15 cellular contexts compared by ENCODE assay signal in genomic region chr11:116778556-116778955, GRCh38. TPM values are rescaled to one million over a fixed set of nuclear protein-coding genes. Genes with fewer than 3 reads are reported as not detected.
DNase-seq lines count a peak whose midpoint lies in the region; ATAC-seq and TF ChIP-seq lines count a peak whose summit lies in the region.
"Had no signal": no experiment of that assay in that cellular context is flagged by ENCODE, and none has a peak within 500 bp of the region (broad histone marks: within the 10 kb centered on the region; RNA-seq: fewer than 3 reads in every experiment).

No MANE protein-coding gene starts in this region.

- peaks cover 56% of the 10 kb centered on the region for H3K36me3 Mint-ChIP-seq in activated naive CD4-positive, alpha-beta T cell treated with anti-CD3 and anti-CD28 coated beads for 36 hours (ENCODE audit: low read depth)
- H3K36me3 Mint-ChIP-seq in progenitor cell of endocrine pancreas (ENCODE audit: insufficient read depth) = peaks cover 40% of the 10 kb centered on the region
- peaks cover 53 to 73% of the 10 kb centered on the region in 2 donors for H3K36me3 Mint-ChIP-seq in CD4-positive, alpha-beta memory T cell

- H3K4me2 ChIP-seq in Karpas-422 (ENCODE audit: low read depth, low read length, poor library complexity, severe bottlenecking) = no peak overlapping the region
- H3K4me2 ChIP-seq in mammary epithelial cell (ENCODE audit: insufficient read depth, low read depth, low read length) = no peak overlapping the region

- H3K79me2 ChIP-seq in Karpas-422 (ENCODE audit: low read length) (no peaks in the 10 kb centered on the region), mammary epithelial cell (ENCODE audit: insufficient read depth, low read length) (peaks cover 6% of the 10 kb centered on the region)

- H3K9me2 ChIP-seq in Karpas-422 (replicated peaks; ENCODE audit: insufficient read depth, low read length) = no peaks in the 10 kb centered on the region

- H4K20me1 ChIP-seq in Karpas-422 (ENCODE audit: insufficient read depth, low read depth, low read length) (no peaks in the 10 kb centered on the region), mammary epithelial cell (ENCODE audit: insufficient read depth, low read length) (no peaks in the 10 kb centered on the region)

- H3K4me1 ChIP-seq in Karpas-422 (ENCODE audit: low read length) (peaks cover 15% of the 10 kb centered on the region), mammary epithelial cell (ENCODE audit: insufficient read depth, low read length) (peaks cover 4% of the 10 kb centered on the region)
- peaks cover 20% of the 10 kb centered on the region for H3K4me1 ChIP-seq in CD4-positive, alpha-beta memory T cell (ENCODE audit: insufficient read depth, low read length)

- 97% methylated on average over 3 of the region's 4 CpGs for WGBS in mammary epithelial cell (ENCODE audit: low coverage, missing lambda C conversion rate)

- no peaks in the 10 kb centered on the region for H3K9me3 ChIP-seq in Karpas-422 (ENCODE audit: low read length)
- no peaks in the 10 kb centered on the region for H3K9me3 ChIP-seq in mammary epithelial cell (replicated peaks; ENCODE audit: insufficient read depth, low read length)
- H3K9me3 ChIP-seq in CD4-positive, alpha-beta memory T cell (ENCODE audit: control insufficient read depth in 1 of 2, low read length in 2 of 2) = no peaks in the 10 kb centered on the region

- H3K4me1 Mint-ChIP-seq in activated naive CD4-positive, alpha-beta T cell treated with anti-CD3 and anti-CD28 coated beads for 36 hours (ENCODE audit: low read depth) = peaks cover 76% of the 10 kb centered on the region
- H3K4me1 Mint-ChIP-seq in progenitor cell of endocrine pancreas (ENCODE audit: low read depth) = peaks cover 8% of the 10 kb centered on the region
- peaks cover 19 to 38% (median 20%) of the 10 kb centered on the region in 4 donors for H3K4me1 Mint-ChIP-seq in CD4-positive, alpha-beta memory T cell

- CTCF ChIA-PET in activated naive CD4-positive, alpha-beta T cell treated with anti-CD3 and anti-CD28 coated beads for 36 hours (lab: Charles Lee) = no interaction called here
- CTCF ChIA-PET in mammary epithelial cell (lab: Charles Lee; ENCODE audit: low non-redundant PET) = no interaction called here
- CTCF ChIA-PET in CD4-positive, alpha-beta memory T cell (lab: Charles Lee; ENCODE audit: partially characterized antibody) = no interaction called here

- in situ Hi-C loops in mammary epithelial cell (cut with MboI; ENCODE audit: low sequenced_read_pairs in 2 of 2) = no loop called here

- BruUV-seq in mammary epithelial cell (replicated peaks; lab: Mats Ljungman, UMichigan) = TSS peak; percentile 5

- H3K4me3 ChIP-seq in Karpas-422 (ENCODE audit: low read length) (no peak overlapping the region), mammary epithelial cell (replicated peaks in 1 of 3; ENCODE audit: insufficient read depth in 1 of 3, low read depth in 2 of 3, low read length in 3 of 3) (no peak overlapping the region)
- H3K4me3 ChIP-seq in CD4-positive, alpha-beta memory T cell (ENCODE audit: low read length in 2 of 2) = no peak overlapping the region

- H2AFZ ChIP-seq in Karpas-422 (ENCODE audit: low read length) = no peak overlapping the region
- H2AFZ ChIP-seq in mammary epithelial cell (ENCODE audit: low read depth, low read length) = no peak overlapping the region

- POLR2A ChIA-PET in CD4-positive, alpha-beta memory T cell (lab: Charles Lee; ENCODE audit: partially characterized antibody) = no interaction called here

- H3K27me3 ChIP-seq in Karpas-422 (ENCODE audit: low read length) (no peaks in the 10 kb centered on the region), mammary epithelial cell (ENCODE audit: insufficient read depth, low read length) (no peaks in the 10 kb centered on the region)
- H3K27me3 ChIP-seq in CD4-positive, alpha-beta memory T cell (ENCODE audit: insufficient read depth, low read length) = no peaks in the 10 kb centered on the region

- peaks cover 11% of the 10 kb centered on the region; the same call in 1 of the 2 replicates for H3K36me3 ChIP-seq in Karpas-422 (ENCODE audit: insufficient read depth, low read length)
- H3K36me3 ChIP-seq in mammary epithelial cell (ENCODE audit: insufficient read depth, low read length) = peaks cover 26% of the 10 kb centered on the region
- peaks cover 54% of the 10 kb centered on the region for H3K36me3 ChIP-seq in CD4-positive, alpha-beta memory T cell (ENCODE audit: insufficient read depth, low read length)

- DNase-seq in activated naive CD4-positive, alpha-beta T cell treated with anti-CD3 and anti-CD28 coated beads for 36 hours = no peak
- DNase-seq in activated naive CD4-positive, alpha-beta T cell treated with Interleukin-2 at 50 U/mL for 16 hours = no peak
- DNase-seq in Karpas-422 (peak; percentile 11), mammary epithelial cell (no peak), progenitor cell of endocrine pancreas (ENCODE audit: low spot score, unreplicated experiment) (no peak), 8988T (no peak)
- DNase-seq in CD4-positive, alpha-beta memory T cell = no peak
- DNase-seq: AML-193; DMS79 treated with DMSO at 0.1 percent for 48 hours; NCI-H146; NCI-H345; NCI-H69; NK-92 treated with Interleukin-12 subunit alpha and Interleukin-12 subunit beta, amount 100 ng/mL, for 24 hours had no signal

- H3K9me3 Mint-ChIP-seq in activated naive CD4-positive, alpha-beta T cell treated with anti-CD3 and anti-CD28 coated beads for 36 hours = no peaks in the 10 kb centered on the region
- no peaks in the 10 kb centered on the region for H3K9me3 Mint-ChIP-seq in progenitor cell of endocrine pancreas (ENCODE audit: low read depth)
- no peaks in the 10 kb centered on the region for H3K9me3 Mint-ChIP-seq in CD4-positive, alpha-beta memory T cell

- H3K9ac ChIP-seq in Karpas-422 (ENCODE audit: low read length) (no peak overlapping the region), mammary epithelial cell (ENCODE audit: insufficient read depth, low read length) (no peak overlapping the region)

- no peaks in the 10 kb centered on the region for H3K27me3 Mint-ChIP-seq in activated naive CD4-positive, alpha-beta T cell treated with anti-CD3 and anti-CD28 coated beads for 36 hours (ENCODE audit: low read depth)
- H3K27me3 Mint-ChIP-seq in progenitor cell of endocrine pancreas = no peaks in the 10 kb centered on the region
- no peaks in the 10 kb centered on the region for H3K27me3 Mint-ChIP-seq in CD4-positive, alpha-beta memory T cell

- peak overlapping the region; percentile 73 for H3K27ac Mint-ChIP-seq in activated naive CD4-positive, alpha-beta T cell treated with anti-CD3 and anti-CD28 coated beads for 36 hours
- H3K27ac Mint-ChIP-seq in progenitor cell of endocrine pancreas = peak overlapping the region; percentile 16
- H3K27ac Mint-ChIP-seq in CD4-positive, alpha-beta memory T cell = peak overlapping the region in 3 of 7 donors; percentile 42 to 77 (median 47)

- ATAC-seq in HG02981 (IDR thresholded peaks at IDR 0.05; ENCODE audit: unreplicated experiment) = no peak
- ATAC-seq: HepG2 had no signal

- no peak overlapping the region for H3K4me3 Mint-ChIP-seq in activated naive CD4-positive, alpha-beta T cell treated with anti-CD3 and anti-CD28 coated beads for 36 hours
- no peak overlapping the region for H3K4me3 Mint-ChIP-seq in progenitor cell of endocrine pancreas (ENCODE audit: low read depth)
- no peak overlapping the region for H3K4me3 Mint-ChIP-seq in CD4-positive, alpha-beta memory T cell

- dilution Hi-C loops in mammary epithelial cell (cut with HindIII; ENCODE audit: low sequenced_read_pairs) = loop anchor here (25.0 kb wide), 1 partner anchor 334 kb away; no protein-coding TSS in a partner anchor

- H3K27ac ChIP-seq in Karpas-422 (ENCODE audit: low read length) (no peak overlapping the region), mammary epithelial cell (ENCODE audit: insufficient read depth, low read depth, low read length) (no peak overlapping the region)
- no peak overlapping the region for H3K27ac ChIP-seq in CD4-positive, alpha-beta memory T cell (ENCODE audit: low read depth, low read length)

- no peak for TF ChIP-seq CTCF in mammary epithelial cell (conservative IDR thresholded peaks at IDR 0.05 in 1 of 2, IDR thresholded peaks at IDR 0.05 in 1 of 2; ENCODE audit: extremely low read depth in 1 of 2, insufficient read depth in 1 of 2, low read depth in 1 of 2, low read length in 2 of 2)
- no peak for TF ChIP-seq CTCF in progenitor cell of endocrine pancreas (IDR thresholded peaks at IDR 0.05; ENCODE audit: unreplicated experiment)

- intact Hi-C loops in activated naive CD4-positive, alpha-beta T cell treated with anti-CD3 and anti-CD28 coated beads for 36 hours (cut with micrococcal nuclease) = loop anchor here (10.0 kb wide), 1 partner anchor 1036 kb away; no protein-coding TSS in a partner anchor
- intact Hi-C loops in mammary epithelial cell (cut with micrococcal nuclease) = no loop called here
- intact Hi-C loops in CD4-positive, alpha-beta memory T cell (cut with micrococcal nuclease) = no loop called here

RNA-seq across cellular contexts. Expression of gene BUD13, which starts 5.8 kb away (rescaled TPM):
- total RNA-seq in activated naive CD4-positive, alpha-beta T cell treated with anti-CD3 and anti-CD28 coated beads for 36 hours = 10 to 100 TPM; 35.0 to 37.7 TPM
- total RNA-seq in Karpas-422 (2014; rRNA removed; shearing (Covaris generic); ENCODE audit: low replicate concordance) = 6.4 and 14.1 TPM in 2 replicates
- total RNA-seq in mammary epithelial cell (10 to 100 TPM in 1 of 2 donors, 1 to 10 TPM in 1; 9.2 to 15.5 TPM), progenitor cell of endocrine pancreas (23.8 and 26.8 TPM in 2 replicates)
- 14.4 TPM for polyA plus RNA-seq in mammary epithelial cell
- 14.1 TPM for polyA minus RNA-seq in mammary epithelial cell
- total RNA-seq in CD4-positive, alpha-beta memory T cell = 10 to 100 TPM; 19.9 to 23.1 TPM
- polyA plus RNA-seq in CD4-positive, alpha-beta memory T cell = 10 to 100 TPM in 1 of 2 donors, 1 to 10 TPM in 1; 2.3 to 20.6 TPM

RNA-seq across cellular contexts. Expression of gene ZPR1, which starts 9.3 kb away (rescaled TPM):
- total RNA-seq in activated naive CD4-positive, alpha-beta T cell treated with anti-CD3 and anti-CD28 coated beads for 36 hours = 10 to 100 TPM; 87.2 to 87.8 TPM
- total RNA-seq in Karpas-422 (2014; rRNA removed; shearing (Covaris generic); ENCODE audit: low replicate concordance) = 29.8 and 44.7 TPM in 2 replicates
- total RNA-seq in mammary epithelial cell (10 to 100 TPM; 35.7 to 67.9 TPM), progenitor cell of endocrine pancreas (48.6 TPM in 2 replicates)
- 57.6 TPM for polyA plus RNA-seq in mammary epithelial cell
- 43.6 TPM for polyA minus RNA-seq in mammary epithelial cell
- 10 to 100 TPM; 59.5 to 73.4 TPM for total RNA-seq in CD4-positive, alpha-beta memory T cell
- 10 to 100 TPM; 45.8 to 48.1 TPM for polyA plus RNA-seq in CD4-positive, alpha-beta memory T cell

RNA-seq across cellular contexts. Expression of gene APOA5, which starts 13.1 kb away (rescaled TPM):
- total RNA-seq in activated naive CD4-positive, alpha-beta T cell treated with anti-CD3 and anti-CD28 coated beads for 36 hours = not detected
- total RNA-seq in Karpas-422 (2014; rRNA removed; shearing (Covaris generic); ENCODE audit: low replicate concordance) = not detected in 2 replicates
- total RNA-seq in mammary epithelial cell (not detected), progenitor cell of endocrine pancreas (not detected in 2 replicates)
- not detected for polyA plus RNA-seq in mammary epithelial cell
- not detected for polyA minus RNA-seq in mammary epithelial cell
- not detected for total RNA-seq in CD4-positive, alpha-beta memory T cell
- not detected for polyA plus RNA-seq in CD4-positive, alpha-beta memory T cell

RNA-seq across cellular contexts. Expression of gene APOA4, which starts 44.5 kb away (rescaled TPM):
- total RNA-seq in activated naive CD4-positive, alpha-beta T cell treated with anti-CD3 and anti-CD28 coated beads for 36 hours = not detected
- total RNA-seq in Karpas-422 (2014; rRNA removed; shearing (Covaris generic); ENCODE audit: low replicate concordance) = not detected in 2 replicates
- total RNA-seq in mammary epithelial cell (not detected), progenitor cell of endocrine pancreas (not detected in 2 replicates)
- not detected for polyA plus RNA-seq in mammary epithelial cell
- polyA minus RNA-seq in mammary epithelial cell = not detected
- not detected for total RNA-seq in CD4-positive, alpha-beta memory T cell
- not detected for polyA plus RNA-seq in CD4-positive, alpha-beta memory T cell

RNA-seq across cellular contexts. Expression of gene APOC3, which starts 51.2 kb away (rescaled TPM):
- not detected for total RNA-seq in activated naive CD4-positive, alpha-beta T cell treated with anti-CD3 and anti-CD28 coated beads for 36 hours
- not detected in 2 replicates for total RNA-seq in Karpas-422 (2014; rRNA removed; shearing (Covaris generic); ENCODE audit: low replicate concordance)
- total RNA-seq in mammary epithelial cell (not detected), progenitor cell of endocrine pancreas (14.9 and 16.3 TPM in 2 replicates)
- polyA plus RNA-seq in mammary epithelial cell = not detected
- polyA minus RNA-seq in mammary epithelial cell = not detected
- not detected for total RNA-seq in CD4-positive, alpha-beta memory T cell
- not detected for polyA plus RNA-seq in CD4-positive, alpha-beta memory T cell
